Comparison of ENCODE assay signal across 9 cellular contexts in genomic region chr18:48300463-48300961, GRCh38.
A peak's percentile ranks its signal among the peaks of the same experiment; 100 is the strongest.
DNase-seq lines count a peak whose midpoint lies in the region; ATAC-seq and TF ChIP-seq lines count a peak whose summit lies in the region.
"Had no signal": no experiment of that assay in that cellular context is flagged by ENCODE, and none has a peak within 500 bp of the region (broad histone marks: within the 10 kb centered on the region; RNA-seq: fewer than 3 reads in every experiment).

No MANE protein-coding gene starts in this region.

- no peaks in the 10 kb centered on the region for H3K79me2 ChIP-seq in PC-3 (ENCODE audit: low read length)

- WGBS in aorta, 2 donors = 61 to 69% methylated on average over 6 of the region's 6 CpGs

- H4K20me1 ChIP-seq in PC-3 (ENCODE audit: low read length) = no peaks in the 10 kb centered on the region

- no peaks in the 10 kb centered on the region for H3K9me3 ChIP-seq in PC-3 (ENCODE audit: low read length)
- no peaks in the 10 kb centered on the region for H3K9me3 ChIP-seq in aorta (ENCODE audit: control insufficient read depth, low read length)

- no TSS peak for BruUV-seq in PC-3 (replicated peaks; lab: Mats Ljungman, UMichigan)

- H3K4me2 ChIP-seq in PC-3 (ENCODE audit: low read length) = no peak overlapping the region

- H3K4me3 ChIP-seq in PC-3 (ENCODE audit: low read length) = no peak overlapping the region
- no peak overlapping the region for H3K4me3 ChIP-seq in aorta (ENCODE audit: low read length in 2 of 2)

- no peak for TF ChIP-seq CTCF in PC-3 (conservative IDR thresholded peaks at IDR 0.05; ENCODE audit: low read depth, low read length)
- no peak for TF ChIP-seq CTCF in omental fat pad (IDR thresholded peaks at IDR 0.05)

- no peak overlapping the region for H3K27ac ChIP-seq in PC-3 (ENCODE audit: low read length)
- no peak overlapping the region for H3K27ac ChIP-seq in aorta (ENCODE audit: low read depth in 1 of 2, low read length in 2 of 2)

- intact Hi-C loops in PC-3 (cut with micrococcal nuclease) = no loop called here
- intact Hi-C loops in aorta (cut with DNase I) = no loop called here

- H3K27me3 ChIP-seq in PC-3 (ENCODE audit: low read length) (no peaks in the 10 kb centered on the region), aorta (ENCODE audit: control insufficient read depth in 1 of 2, insufficient read depth in 2 of 2, low read length in 1 of 2) (no peaks in the 10 kb centered on the region)

- H2AFZ ChIP-seq in PC-3 (ENCODE audit: low read length) = peak overlapping the region; percentile 57; the same call in 1 of the 2 replicates

- peak; percentile 33 for DNase-seq in stimulated activated CD4-positive, alpha-beta T cell treated with anti-CD3 and anti-CD28 coated beads, Interleukin-15, amount 100 ng/mL, for 24 hours
- no peak for DNase-seq in stimulated activated CD4-positive, alpha-beta T cell treated with anti-CD3 and anti-CD28 coated beads, Interleukin-4, amount 100 ng/mL, for 4 hours
- DNase-seq in PC-3 (peak; percentile 5), glomerular visceral epithelial cell (ENCODE audit: extremely low spot score) (peak; percentile 6), aorta (peak; percentile 63 to 75), NCI-H1105 (lab: John Stamatoyannopoulos, UW) (no peak), omental fat pad (ENCODE audit: low spot score) (no peak)
- DNase-seq: stimulated activated CD4-positive, alpha-beta T cell treated with anti-CD3 and anti-CD28 coated beads, Interleukin-1b, Interleukin-23, amount 100 ng/mL, for 48 hours had no signal

- no peaks in the 10 kb centered on the region for H3F3A ChIP-seq in PC-3 (ENCODE audit: low read length, unreplicated experiment)

- H3K9ac ChIP-seq in PC-3 (ENCODE audit: low read length) = no peak overlapping the region

- POLR2A ChIA-PET in PC-3 (lab: Charles Lee; ENCODE audit: unreplicated experiment) = no interaction called here

- no peak for ATAC-seq in PC-3
- ATAC-seq in aorta (ENCODE audit: low FRiP score) = no peak
- ATAC-seq in omental fat pad (ENCODE audit: low FRiP score) = no peak
- no peak for ATAC-seq in GM19023 (IDR thresholded peaks at IDR 0.05; ENCODE audit: unreplicated experiment)

- H3K4me1 ChIP-seq in PC-3 (ENCODE audit: insufficient read depth, low read length) = peaks cover 15% of the 10 kb centered on the region
- H3K4me1 ChIP-seq in aorta (ENCODE audit: control insufficient read depth in 1 of 2, insufficient read depth in 2 of 2, low read length in 2 of 2) = no peaks in the 10 kb centered on the region

- CTCF ChIA-PET in PC-3 (lab: Charles Lee) = no interaction called here

- H3K36me3 ChIP-seq in PC-3 (ENCODE audit: low read depth, low read length) (no peaks in the 10 kb centered on the region), aorta (ENCODE audit: control insufficient read depth in 1 of 2, insufficient read depth in 2 of 2, low read length in 1 of 2) (no peaks in the 10 kb centered on the region)

- no peaks in the 10 kb centered on the region for H3K9me2 ChIP-seq in PC-3 (replicated peaks; ENCODE audit: low read length)

Comparison
In these comparisons a context has a peak if more than half of its experiments do, and no peak if none do; other contexts are left out.
1. DNase-seq: peak in stimulated activated CD4-positive, alpha-beta T cell treated with anti-CD3 and anti-CD28 coated beads, Interleukin-15, amount 100 ng/mL, for 24 hours (single experiment), PC-3 (single experiment), glomerular visceral epithelial cell (single experiment) and aorta (2 of 2); none in stimulated activated CD4-positive, alpha-beta T cell treated with anti-CD3 and anti-CD28 coated beads, Interleukin-4, amount 100 ng/mL, for 4 hours (0 of 2), NCI-H1105 (single experiment) and omental fat pad (single experiment).